In the genomic region with DNA sequence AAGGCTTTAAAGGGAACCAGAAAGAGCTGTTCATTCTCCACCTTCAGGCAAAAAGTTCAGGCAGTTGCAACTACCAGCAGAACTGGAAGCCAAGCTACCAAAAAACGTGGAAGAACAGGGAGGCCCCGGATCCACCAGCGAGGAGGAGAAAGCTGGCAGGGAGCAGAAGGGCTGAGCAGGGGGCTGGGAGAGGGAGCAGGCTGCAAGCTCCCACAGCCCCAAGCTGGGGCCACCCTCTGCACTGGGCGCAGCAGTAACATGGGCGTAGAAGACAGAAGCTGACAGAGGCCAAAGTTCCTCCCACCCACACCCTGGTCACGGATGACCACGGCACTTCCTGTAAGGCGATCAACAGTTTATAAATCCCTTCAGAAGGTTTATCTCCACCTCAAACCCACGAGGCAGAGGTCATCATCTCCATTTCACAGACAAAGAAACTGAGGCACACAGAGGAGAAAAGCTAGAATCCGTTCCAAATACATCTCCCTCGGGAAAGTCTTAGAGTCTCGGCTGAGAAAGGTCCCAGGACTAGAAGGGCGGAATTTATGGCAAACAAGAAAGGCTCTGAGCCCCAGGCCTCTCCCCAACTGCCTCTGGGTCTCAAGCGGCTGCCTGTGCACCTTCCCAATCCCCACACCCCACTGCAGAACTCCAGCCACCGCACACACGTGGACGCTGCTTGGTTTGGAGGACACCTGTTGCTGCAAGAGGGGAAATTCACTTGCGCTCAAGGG, we compare ENCODE assay signal across 8 cellular contexts. TPM values are rescaled to one million over a fixed set of nuclear protein-coding genes. Genes with fewer than 3 reads are reported as not detected.
DNase-seq lines count a peak whose midpoint lies in the region; ATAC-seq and TF ChIP-seq lines count a peak whose summit lies in the region.

No MANE protein-coding gene starts in this region.

- 20 to 31% (median 22%) methylated on average over 18 of the region's 18 CpGs for WGBS in heart left ventricle, 4 donors
- WGBS in thyroid gland, 2 donors, result 21 to 31% methylated on average over 13 to 18 of the region's 18 CpGs

- no peaks in the 10 kb centered on the region for H3K9me3 Mint-ChIP-seq in activated naive CD8-positive, alpha-beta T cell treated with anti-CD3 and anti-CD28 coated beads, Interleukin-2, amount 10 ng/mL, durations not matched to agents 7 days and 5 days

- H3K9me3 ChIP-seq in heart left ventricle (no peaks in the 10 kb centered on the region), left lung (no peaks in the 10 kb centered on the region), thyroid gland (no peaks in the 10 kb centered on the region)

- H3K36me3 Mint-ChIP-seq in activated naive CD8-positive, alpha-beta T cell treated with anti-CD3 and anti-CD28 coated beads, Interleukin-2, amount 10 ng/mL, durations not matched to agents 7 days and 5 days, result no peaks in the 10 kb centered on the region

- TF ChIP-seq CTCF in heart left ventricle (IDR thresholded peaks at IDR 0.05) (no peak), left lung (IDR thresholded peaks at IDR 0.05) (no peak), thyroid gland (IDR thresholded peaks at IDR 0.05) (peak in 1 of 6 experiments; percentile 6)

- no peaks in the 10 kb centered on the region for H3K36me3 ChIP-seq in heart left ventricle
- H3K36me3 ChIP-seq in left lung, result no peaks in the 10 kb centered on the region
- no peaks in the 10 kb centered on the region for H3K36me3 ChIP-seq in thyroid gland

- peaks cover 19 to 83% (median 67%) of the 10 kb centered on the region in 12 donors for H3K4me1 ChIP-seq in heart left ventricle
- peaks cover 14 to 67% of the 10 kb centered on the region in 2 donors for H3K4me1 ChIP-seq in left lung
- peaks cover 24 to 48% of the 10 kb centered on the region in 2 donors for H3K4me1 ChIP-seq in thyroid gland

- H3K27ac ChIP-seq in heart left ventricle (peak overlapping the region in 11 of 12 donors; percentile 37 to 79 (median 69)), left lung (peak overlapping the region; percentile 51 to 65), thyroid gland (peak overlapping the region; percentile 77 to 88 (median 87))

- H3K4me3 ChIP-seq in heart left ventricle (peak overlapping the region; percentile 23 to 93 (median 72)), left lung (peak overlapping the region; percentile 18 to 43), thyroid gland (replicated peaks in 1 of 3) (peak overlapping the region in 2 of 3 donors; percentile 6 to 45)

- POLR2A ChIA-PET in activated naive CD8-positive, alpha-beta T cell treated with anti-CD3 and anti-CD28 coated beads, Interleukin-2, amount 10 ng/mL, durations not matched to agents 7 days and 5 days (lab: Charles Lee), result interaction anchor here (3.7 kb wide), 1 partner anchor 122 kb away, joined by 13 read pairs; a partner anchor contains a TSS

- no peak for TF ChIP-seq POLR2A in heart left ventricle (IDR thresholded peaks at IDR 0.05)
- no peak for TF ChIP-seq POLR2A in thyroid gland (IDR thresholded peaks at IDR 0.05)

- H3K27me3 Mint-ChIP-seq in activated naive CD8-positive, alpha-beta T cell treated with anti-CD3 and anti-CD28 coated beads, Interleukin-2, amount 10 ng/mL, durations not matched to agents 7 days and 5 days, result peaks cover 7% of the 10 kb centered on the region

- H3K4me1 Mint-ChIP-seq in activated naive CD8-positive, alpha-beta T cell treated with anti-CD3 and anti-CD28 coated beads, Interleukin-2, amount 10 ng/mL, durations not matched to agents 7 days and 5 days, result peaks cover 19% of the 10 kb centered on the region

- ATAC-seq in heart left ventricle (no peak), left lung (peak; percentile 5)
- ATAC-seq in activated naive CD8-positive, alpha-beta T cell treated with anti-CD3 and anti-CD28 coated beads, Interleukin-2, amount 10 ng/mL, durations not matched to agents 7 days and 5 days (ENCODE audit: low read depth), result no peak

- no peak for DNase-seq in heart left ventricle
- DNase-seq in cardiac septum (ENCODE audit: low spot score), result no peak
- no peak for DNase-seq in activated naive CD8-positive, alpha-beta T cell treated with anti-CD3 and anti-CD28 coated beads, Interleukin-2, amount 10 ng/mL, durations not matched to agents 7 days and 5 days
- no peak for DNase-seq in left lung
- DNase-seq in thyroid gland, result peak; percentile 66 to 78
- DNase-seq in effector CD4-positive, alpha-beta T cell, result no peak
- DNase-seq in stimulated activated CD4-positive, alpha-beta T cell treated with anti-CD3 and anti-CD28 coated beads, Interleukin-2, amount 100 ng/mL, for 24 hours, result no peak
- no peak for DNase-seq in NCI-H2029 (lab: John Stamatoyannopoulos, UW)

- H3K27me3 ChIP-seq in heart left ventricle (peaks cover 0 to 22% (median 0%) of the 10 kb centered on the region in 9 donors), left lung (peaks cover 0 to 47% of the 10 kb centered on the region in 2 donors), thyroid gland (no peaks in the 10 kb centered on the region)

- H3K4me3 Mint-ChIP-seq in activated naive CD8-positive, alpha-beta T cell treated with anti-CD3 and anti-CD28 coated beads, Interleukin-2, amount 10 ng/mL, durations not matched to agents 7 days and 5 days, result peak overlapping the region; percentile 66

- intact Hi-C loops in heart left ventricle (cut with DNase I) (loop anchor here in 9 of 10 donors (2.0 to 10.0 kb wide), 7 partner anchors 35 to 77 kb away; no protein-coding TSS in a partner anchor), cardiac septum (cut with DNase I) (loop anchor here (2.0 to 5.0 kb wide), 2 partner anchors 27 to 40 kb away; no protein-coding TSS in a partner anchor), left lung (cut with DNase I) (no loop called here), thyroid gland (cut with DNase I) (loop anchor here (10.0 kb wide), 1 partner anchor 83 kb away; a partner anchor contains a TSS)

- H3K27ac Mint-ChIP-seq in activated naive CD8-positive, alpha-beta T cell treated with anti-CD3 and anti-CD28 coated beads, Interleukin-2, amount 10 ng/mL, durations not matched to agents 7 days and 5 days, result no peak overlapping the region

RNA-seq across cellular contexts. Expression of a gene that starts 1.8 kb away (rescaled TPM):
- total RNA-seq in heart left ventricle (10 to 100 TPM; 22.5 to 45.4 (median 29.2) TPM), cardiac septum (21.4 TPM), left lung (10 to 100 TPM; 16.4 to 19.0 TPM), thyroid gland (10 to 100 TPM in 3 of 4 donors, 1 to 10 TPM in 1; 8.6 to 28.3 (median 17.3) TPM)
- 10 to 100 TPM; 29.7 to 43.5 TPM for polyA plus RNA-seq in heart left ventricle
- total RNA-seq in activated naive CD8-positive, alpha-beta T cell treated with anti-CD3 and anti-CD28 coated beads, Interleukin-2, amount 10 ng/mL, durations not matched to agents 7 days and 5 days, result 10 to 100 TPM; 11.8 to 13.3 TPM

RNA-seq across cellular contexts. Expression of a gene that starts 42.7 kb away (rescaled TPM):
- total RNA-seq in heart left ventricle (1 to 10 TPM in 8 of 9 donors, under 1 TPM in 1; 0.75 to 3.1 (median 1.5) TPM), cardiac septum (1.9 TPM), left lung (1 to 10 TPM; 2.5 to 2.9 TPM), thyroid gland (1 to 10 TPM in 3 of 4 donors, under 1 TPM in 1; 0.98 to 2.7 (median 1.1) TPM)
- polyA plus RNA-seq in heart left ventricle, result under 1 TPM; 0.34 to 0.86 TPM
- total RNA-seq in activated naive CD8-positive, alpha-beta T cell treated with anti-CD3 and anti-CD28 coated beads, Interleukin-2, amount 10 ng/mL, durations not matched to agents 7 days and 5 days, result under 1 TPM; 0.17 TPM

Comparison
In these comparisons a context has a peak if more than half of its experiments do, and no peak if none do; other contexts are left out.
1. DNase-seq: peak in thyroid gland (2 of 2); none in heart left ventricle (0 of 5), cardiac septum (single experiment), activated naive CD8-positive, alpha-beta T cell treated with anti-CD3 and anti-CD28 coated beads, Interleukin-2, amount 10 ng/mL, durations not matched to agents 7 days and 5 days (single experiment), left lung (0 of 2), effector CD4-positive, alpha-beta T cell (single experiment), stimulated activated CD4-positive, alpha-beta T cell treated with anti-CD3 and anti-CD28 coated beads, Interleukin-2, amount 100 ng/mL, for 24 hours (0 of 2) and NCI-H2029 (single experiment).
2. intact Hi-C loops: an anchor here in heart left ventricle (2.0 to 10.0 kb wide), cardiac septum (2.0 to 5.0 kb wide) and thyroid gland (10.0 kb wide); none called in left lung.
3. Peak in every context shown above with its lines, with median percentiles within 50 percentile points of each other: H3K27ac ChIP-seq and H3K4me3 ChIP-seq.